13 cellular contexts compared by ENCODE assay signal in genomic region chr3:181417748-181418147, GRCh38.
DNase-seq lines count a peak whose midpoint lies in the region; ATAC-seq, FAIRE-seq and TF ChIP-seq lines count a peak whose summit lies in the region.
"Had no signal": no experiment of that assay in that cellular context is flagged by ENCODE, and none has a peak within 500 bp of the region (broad histone marks: within the 10 kb centered on the region; RNA-seq: fewer than 3 reads in every experiment).

No MANE protein-coding gene starts in this region.

- POLR2A ChIA-PET in SK-N-SH (lab: Yijun Ruan, JAX): no interaction called here

- no peaks in the 10 kb centered on the region for H3K36me3 ChIP-seq in SK-N-SH (replicated peaks in 1 of 2; ENCODE audit: control insufficient read depth in 1 of 2, insufficient read depth in 2 of 2, low read length in 1 of 2)
- H3K36me3 ChIP-seq: tibial nerve had no signal

- TF ChIP-seq POLR2A in GM12891 (IDR thresholded peaks at IDR 0.05; ENCODE audit: low read depth, low read length): no peak

- H3K4me3 ChIP-seq in SK-N-SH (ENCODE audit: low read depth in 2 of 2, low read length in 1 of 2) (no peak overlapping the region; a peak in 1 of 4 replicates), fibroblast of mammary gland (ENCODE audit: control insufficient read depth, low read depth, low read length) (no peak overlapping the region)
- H3K4me3 ChIP-seq: K562, tibial nerve had no signal

- no peak for FAIRE-seq in GM12891 (lab: Jason Lieb, UNC)
- FAIRE-seq: K562 had no signal

- H3K9me2 ChIP-seq in SK-N-SH: no peaks in the 10 kb centered on the region

- H3K27me3 ChIP-seq in SK-N-SH (ENCODE audit: insufficient read depth): no peaks in the 10 kb centered on the region
- H3K27me3 ChIP-seq: tibial nerve had no signal

- DNase-seq in NCI-H1105 treated with DMSO at 0.1 percent for 48 hours (lab: John Stamatoyannopoulos, UW) (peak; percentile 73), SK-N-SH (peak; percentile 36), fibroblast of mammary gland (ENCODE audit: low read depth) (peak; percentile 6), nucleus accumbens (lab: John Stamatoyannopoulos, UW) (peak in 41 of 56 donors; percentile 5 to 76 (median 30)), DMS79 (lab: John Stamatoyannopoulos, UW) (no peak), GM12891 (ENCODE audit: insufficient read length, low spot score) (no peak), SHP77 treated with DMSO at 0.1 percent for 48 hours (lab: John Stamatoyannopoulos, UW) (no peak)
- DNase-seq: natural killer cell, Right ventricle myocardium superior had no signal

- WGBS in SK-N-SH (ENCODE audit: low lambda C conversion rate): 19% methylated on average over 8 of the region's 8 CpGs

- TF ChIP-seq CTCF in SK-N-SH (IDR thresholded peaks at IDR 0.05) (no peak), fibroblast of mammary gland (conservative IDR thresholded peaks at IDR 0.05; ENCODE audit: control insufficient read depth, insufficient read depth, low read depth, low read length) (no peak)

- peak; percentile 27; the same call in 1 of the 2 replicates for TF ChIP-seq RAD21 in SK-N-SH (IDR thresholded peaks at IDR 0.05; ENCODE audit: low read length)

- no peaks in the 10 kb centered on the region for H3K9me3 ChIP-seq in SK-N-SH
- H3K9me3 ChIP-seq: tibial nerve had no signal

- H3K4me1 ChIP-seq in SK-N-SH (ENCODE audit: control insufficient read depth in 1 of 2, insufficient read depth in 2 of 2, low read depth in 1 of 2, low read length in 1 of 2): peaks cover 0 to 14% of the 10 kb centered on the region in 2 experiments; a peak in 3 of 4 replicates

- H2AFZ ChIP-seq in SK-N-SH (ENCODE audit: low read depth): peak overlapping the region; percentile 54; the same call in 1 of the 2 replicates

- CTCF ChIA-PET in SK-N-SH (lab: Yijun Ruan, JAX): no interaction called here

- H4K20me1 ChIP-seq in SK-N-SH (ENCODE audit: insufficient read depth): no peaks in the 10 kb centered on the region

- H3K9ac ChIP-seq in SK-N-SH: no peak overlapping the region

- peak overlapping the region; percentile 29 to 92; a peak in 3 of 4 replicates for H3K27ac ChIP-seq in SK-N-SH (ENCODE audit: low read depth in 2 of 2, low read length in 1 of 2)

- H3K4me2 ChIP-seq in SK-N-SH: peak overlapping the region; percentile 52

- TF ChIP-seq EP300 in SK-N-SH (IDR thresholded peaks at IDR 0.05; ENCODE audit: borderline replicate concordance in 1 of 2, low read depth in 1 of 2, low read length in 1 of 2): peak in 1 of 2 experiments; percentile 69; a peak in 2 of 4 replicates

- ATAC-seq in HG03159 (IDR thresholded peaks at IDR 0.05; ENCODE audit: unreplicated experiment): no peak
- ATAC-seq: activated CD4-positive, CD25-positive, alpha-beta regulatory T cell treated with anti-CD3 and anti-CD28 coated beads, Interleukin-2, amount 50 U/mL, for 24 hours; K562; natural killer cell had no signal

- H3F3A ChIP-seq in SK-N-SH (replicated peaks; ENCODE audit: insufficient read depth): no peaks in the 10 kb centered on the region

- no peaks in the 10 kb centered on the region for H3K79me2 ChIP-seq in SK-N-SH (ENCODE audit: insufficient read depth)

TF ChIP-seq in SK-N-SH, 30 proteins besides CTCF, POLR2A, EP300 and RAD21 (continues in another document):
- TF ChIP-seq FOXM1 (IDR thresholded peaks at IDR 0.05; ENCODE audit: low read depth) (no peak), RCOR1 (IDR thresholded peaks at IDR 0.05; ENCODE audit: low read length) (peak; percentile 76), FOXJ3 (CRISPR knock-in tag; IDR thresholded peaks at IDR 0.05) (0 out of 2 replicates have a peak, but pooled peaks have one; percentile 57), FOSL2 (IDR thresholded peaks at IDR 0.05; ENCODE audit: borderline replicate concordance, low read depth) (peak; percentile 27; the same call in 1 of the 2 replicates), TAF1 (IDR thresholded peaks at IDR 0.05; ENCODE audit: borderline replicate concordance, low read depth, low read length) (no peak), MAX (IDR thresholded peaks at IDR 0.05; ENCODE audit: low read depth) (0 out of 2 replicates have a peak, but pooled peaks have one; percentile 31), CHD2 (IDR thresholded peaks at IDR 0.05; ENCODE audit: low read length, partially characterized antibody) (peak; percentile 43), YY1 (IDR thresholded peaks at IDR 0.05; ENCODE audit: low read depth) (no peak), SMC3 (IDR thresholded peaks at IDR 0.05; ENCODE audit: low read depth, low read length) (0 out of 2 replicates have a peak, but pooled peaks have one; percentile 3), RFX5 (IDR thresholded peaks at IDR 0.05; ENCODE audit: low read length) (no peak; the same call in 1 of the 2 replicates), ZBTB33 (IDR thresholded peaks at IDR 0.05; ENCODE audit: borderline replicate concordance, low read depth) (no peak), JUND (IDR thresholded peaks at IDR 0.05) (0 out of 2 replicates have a peak, but pooled peaks have one; percentile 22)

TF ChIP-seq in GM12891, 5 proteins besides CTCF, POLR2A, EP300 and RAD21:
- no peak for TF ChIP-seq PAX5 (IDR thresholded peaks at IDR 0.05; ENCODE audit: insufficient read depth, low read length, severe bottlenecking)

Comparison
In these comparisons a context has a peak if more than half of its experiments do, and no peak if none do; other contexts are left out.
1. DNase-seq: peak in NCI-H1105 treated with DMSO at 0.1 percent for 48 hours (single experiment), SK-N-SH (single experiment), fibroblast of mammary gland (single experiment) and nucleus accumbens (41 of 56); none in DMS79 (single experiment), GM12891 (single experiment) and SHP77 treated with DMSO at 0.1 percent for 48 hours (single experiment).